In genomic region chr2:24813645-24814257, GRCh38 we compare ENCODE assay signal across 2 cellular contexts.
TF ChIP-seq lines count a peak whose summit lies in the region.

No MANE protein-coding gene starts in this region.

TF ChIP-seq in GM23338, 12 proteins besides CTCF, POLR2A, EP300 and RAD21 (continued from another document):
- TF ChIP-seq REST (IDR thresholded peaks at IDR 0.05; ENCODE audit: unreplicated experiment): no peak
- no peak for TF ChIP-seq EZH2 (IDR thresholded peaks at IDR 0.05; ENCODE audit: low read depth, unreplicated experiment)
- TF ChIP-seq ZNF114 (CRISPR knock-in tag; IDR thresholded peaks at IDR 0.05): no peak
- TF ChIP-seq STAT1 (IDR thresholded peaks at IDR 0.05; ENCODE audit: unreplicated experiment): no peak
- no peak for TF ChIP-seq ETS1 (IDR thresholded peaks at IDR 0.05)
- TF ChIP-seq NANOG (IDR thresholded peaks at IDR 0.05; ENCODE audit: borderline replicate concordance): no peak
- TF ChIP-seq ZNF462 (CRISPR knock-in tag; IDR thresholded peaks at IDR 0.05): no peak
- no peak for TF ChIP-seq EZH2phosphoT487 (IDR thresholded peaks at IDR 0.05; ENCODE audit: unreplicated experiment)

TF ChIP-seq in WTC11, 78 proteins besides CTCF, POLR2A, EP300 and RAD21 (continued from another document):
- TF ChIP-seq AFF4 (CRISPR knock-in tag; IDR thresholded peaks at IDR 0.05; ENCODE audit: borderline replicate concordance) (no peak), GABPB1 (CRISPR knock-in tag; IDR thresholded peaks at IDR 0.05) (no peak), NR3C1 (CRISPR knock-in tag; conservative IDR thresholded peaks at IDR 0.05; ENCODE audit: low read depth) (no peak), IRF2 (CRISPR knock-in tag; IDR thresholded peaks at IDR 0.05; ENCODE audit: borderline replicate concordance, low read depth) (no peak), MXD4 (CRISPR knock-in tag; IDR thresholded peaks at IDR 0.05; ENCODE audit: borderline replicate concordance) (no peak)
TF ChIP-seq in WTC11: peak in this region for 0.
